Comparison of ENCODE assay signal across 7 cellular contexts in the genomic region with DNA sequence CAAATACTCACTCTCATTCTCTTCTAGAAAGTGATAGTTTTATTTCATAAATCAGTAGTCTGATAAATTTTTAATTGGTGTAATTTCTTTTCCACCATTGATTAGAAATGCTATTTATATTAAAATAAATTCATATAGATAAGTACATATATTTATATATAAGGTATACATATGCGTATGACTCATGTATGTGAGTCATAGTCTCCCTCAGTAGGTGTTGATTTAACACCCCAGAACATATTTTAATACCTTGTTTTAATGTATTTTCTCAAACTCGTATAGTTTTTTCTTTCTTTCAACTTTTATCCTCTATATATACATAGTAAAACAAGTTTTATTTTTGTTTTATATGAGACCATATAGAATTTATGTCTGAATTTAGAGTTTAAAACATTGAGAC.
"Had no signal": no experiment of that assay in that cellular context is flagged by ENCODE, and none has a peak within 500 bp of the region (broad histone marks: within the 10 kb centered on the region; RNA-seq: fewer than 3 reads in every experiment).

No MANE protein-coding gene starts in this region.

- H3K4me2 ChIP-seq: GM23338 had no signal

- H3K27me3 Mint-ChIP-seq: IgD-negative memory B cell had no signal

- H3K4me1 Mint-ChIP-seq: GM23338, IgD-negative memory B cell had no signal

- H3K9me3 Mint-ChIP-seq: GM23338, H9, IgD-negative memory B cell had no signal

- H3K27ac Mint-ChIP-seq: GM23338, H9, IgD-negative memory B cell had no signal

- FAIRE-seq: H1, H54, HTR-8/SVneo had no signal

- DNase-seq: H9, HCEC 1CT had no signal

- H3K36me3 Mint-ChIP-seq: IgD-negative memory B cell had no signal

- H3K4me3 Mint-ChIP-seq: GM23338, H9, IgD-negative memory B cell had no signal

- ATAC-seq: GM23338 had no signal

- H2AFZ ChIP-seq: GM23338 had no signal

- H3K4me3 ChIP-seq: GM23338 had no signal
